Comparison of ENCODE assay signal across 7 cellular contexts in genomic region chr16:87869061-87869878, GRCh38. TPM values are rescaled to one million over a fixed set of nuclear protein-coding genes. Genes with fewer than 3 reads are reported as not detected.
DNase-seq lines count a peak whose midpoint lies in the region; ATAC-seq lines count a peak whose summit lies in the region.
"Not testable (repeated sequence)": the region's sequence is repeated elsewhere in the genome, so short reads cannot be mapped to it uniquely, and the experiment has no call there.

Gene SLC7A5, minus strand, starts transcription at chr16:87869507. Its CDS starts 85 bp downstream, at chr16:87869422.

- not testable (repeated sequence) for H3K27me3 ChIP-seq in skeletal muscle tissue (ENCODE audit: control insufficient read depth in 3 of 3, insufficient read depth in 3 of 3, low read length in 3 of 3)

- H3K9ac ChIP-seq in skeletal muscle tissue (ENCODE audit: low read depth in 1 of 3, low read length in 3 of 3): peak within 1 kb of the TSS in 2 of 3 donors; percentile 45 to 62

- H3K4me1 ChIP-seq in skeletal muscle tissue (ENCODE audit: control insufficient read depth in 3 of 3, insufficient read depth in 3 of 3, low read length in 3 of 3): peaks cover 11 to 16% (median 14%) of the 10 kb centered on the region in 3 donors

- H3K4me3 ChIP-seq in skeletal muscle tissue (ENCODE audit: low read length in 3 of 3): peak within 1 kb of the TSS; percentile 56 to 69 (median 64)

- ATAC-seq in GM18519 (IDR thresholded peaks at IDR 0.05; ENCODE audit: low FRiP score, unreplicated experiment) (peak; percentile 41), HG02981 (IDR thresholded peaks at IDR 0.05; ENCODE audit: unreplicated experiment) (peak; percentile 60)

- DNase-seq in NCI-H226 (peak; percentile 56), iris pigment epithelial cell (ENCODE audit: low read depth) (peak; percentile 78)
- peak; percentile 90 to 93 for DNase-seq in activated CD4-positive, alpha-beta T cell treated with anti-CD3 and anti-CD28 coated beads for 4 hours
- DNase-seq in central memory CD4-positive, alpha-beta T cell: peak; percentile 83

- not testable (repeated sequence) for H3K36me3 ChIP-seq in skeletal muscle tissue (ENCODE audit: control insufficient read depth in 3 of 3, insufficient read depth in 3 of 3, low read length in 3 of 3)

- H3K9me3 ChIP-seq in skeletal muscle tissue (ENCODE audit: control insufficient read depth in 3 of 3, low read length in 3 of 3): not testable (repeated sequence)

- not testable (repeated sequence) for H3K27ac ChIP-seq in skeletal muscle tissue (ENCODE audit: low read depth, low read length)

RNA-seq across cellular contexts. Expression of gene SLC7A5, which starts in this region (rescaled TPM):
- total RNA-seq in skeletal muscle tissue: 3.1 TPM
